Comparison of ENCODE assay signal across 8 cellular contexts in genomic region chr10:69644658-69645295, GRCh38. TPM values are rescaled to one million over a fixed set of nuclear protein-coding genes. Genes with fewer than 3 reads are reported as not detected.
DNase-seq lines count a peak whose midpoint lies in the region; ATAC-seq lines count a peak whose summit lies in the region.

No MANE protein-coding gene starts in this region.

- H2BK12ac ChIP-seq in neuronal stem cell (ENCODE audit: low read length), result peak overlapping the region; percentile 43

- H3K18ac ChIP-seq in neuronal stem cell (ENCODE audit: low read length), result no peak overlapping the region

- DNase-seq in activated naive CD4-positive, alpha-beta T cell treated with Interleukin-2 at 50 U/mL for 16 hours, result peak; percentile 40
- DNase-seq in activated naive CD4-positive, alpha-beta T cell (lab: John Stamatoyannopoulos, UW), result no peak
- DNase-seq in NCI-H128 (lab: John Stamatoyannopoulos, UW; ENCODE audit: unreplicated experiment) (peak; percentile 21), fibroblast of peridontal ligament (ENCODE audit: extremely low read depth) (peak; percentile 59), neuronal stem cell (ENCODE audit: low spot score) (peak; percentile 63), aorta (peak; percentile 72 to 89)
- peak; percentile 62 for DNase-seq in activated CD4-positive, alpha-beta memory T cell treated with anti-CD3 and anti-CD28 coated beads for 36 hours

- H2BK15ac ChIP-seq in neuronal stem cell (ENCODE audit: low read length), result peak overlapping the region; percentile 12

- no peak overlapping the region for H3K27ac ChIP-seq in neuronal stem cell (replicated peaks; ENCODE audit: low read length)
- H3K27ac ChIP-seq in aorta (ENCODE audit: low read depth in 1 of 2, low read length in 2 of 2), result no peak overlapping the region

- H3K9me3 Mint-ChIP-seq in activated CD4-positive, alpha-beta memory T cell treated with anti-CD3 and anti-CD28 coated beads for 36 hours, result no peaks in the 10 kb centered on the region

- no peaks in the 10 kb centered on the region for H3K27me3 Mint-ChIP-seq in activated CD4-positive, alpha-beta memory T cell treated with anti-CD3 and anti-CD28 coated beads for 36 hours

- peaks cover 9 to 35% of the 10 kb centered on the region in 2 donors for H3K4me1 ChIP-seq in neuronal stem cell (ENCODE audit: control insufficient read depth in 2 of 2, insufficient read depth in 1 of 2, low read depth in 1 of 2, low read length in 2 of 2)
- H3K4me1 ChIP-seq in aorta (ENCODE audit: control insufficient read depth in 1 of 2, insufficient read depth in 2 of 2, low read length in 2 of 2), result no peaks in the 10 kb centered on the region

- no peak overlapping the region for H4K8ac ChIP-seq in neuronal stem cell (ENCODE audit: low read depth, low read length)

- no peak overlapping the region for H3K14ac ChIP-seq in neuronal stem cell (ENCODE audit: low read length)

- H3K4me2 ChIP-seq in neuronal stem cell (ENCODE audit: insufficient read depth, low read length, poor library complexity, severe bottlenecking), result no peak overlapping the region

- H3K4me3 Mint-ChIP-seq in activated CD4-positive, alpha-beta memory T cell treated with anti-CD3 and anti-CD28 coated beads for 36 hours, result no peak overlapping the region

- peak overlapping the region; percentile 35 for H2AK5ac ChIP-seq in neuronal stem cell (ENCODE audit: low read depth, low read length)

- no peak overlapping the region for H2BK120ac ChIP-seq in neuronal stem cell (ENCODE audit: low read depth, low read length)

- H2BK5ac ChIP-seq in neuronal stem cell (ENCODE audit: low read length), result no peak overlapping the region

- H2AFZ ChIP-seq in neuronal stem cell (ENCODE audit: low read length), result no peak overlapping the region

- H3K79me1 ChIP-seq in neuronal stem cell (ENCODE audit: low read depth, low read length), result no peaks in the 10 kb centered on the region

- H3K23ac ChIP-seq in neuronal stem cell (ENCODE audit: low read depth, low read length, poor library complexity), result peak overlapping the region; percentile 38

- H3K9me3 ChIP-seq in neuronal stem cell (replicated peaks in 1 of 2; ENCODE audit: control insufficient read depth in 2 of 2, insufficient read depth in 1 of 2, low read depth in 1 of 2, low read length in 2 of 2), result no peaks in the 10 kb centered on the region
- H3K9me3 ChIP-seq in aorta (ENCODE audit: control insufficient read depth, low read length), result no peaks in the 10 kb centered on the region

- no peak overlapping the region for H3K27ac Mint-ChIP-seq in activated CD4-positive, alpha-beta memory T cell treated with anti-CD3 and anti-CD28 coated beads for 36 hours

- no peaks in the 10 kb centered on the region for H3K36me3 ChIP-seq in neuronal stem cell (replicated peaks in 1 of 2; ENCODE audit: control insufficient read depth in 2 of 2, insufficient read depth in 2 of 2, low read length in 2 of 2)
- H3K36me3 ChIP-seq in aorta (ENCODE audit: control insufficient read depth in 1 of 2, insufficient read depth in 2 of 2, low read length in 1 of 2), result no peaks in the 10 kb centered on the region

- CTCF ChIA-PET in activated CD4-positive, alpha-beta memory T cell treated with anti-CD3 and anti-CD28 coated beads for 36 hours (lab: Charles Lee), result interaction anchor here (0.7 to 11.8 kb wide), 15 partner anchors 9 to 270 kb away, joined by 3 to 247 read pairs (median 4); no protein-coding TSS in a partner anchor

- WGBS in neuronal stem cell (ENCODE audit: extremely low coverage in 2 of 2, insufficient read length in 2 of 2, insufficient replicate concordance in 1 of 2), 2 donors, result no CpG with 5 or more reads among the region's 13 CpGs
- WGBS in aorta, 2 donors, result 45 to 49% methylated on average over 13 of the region's 13 CpGs

- H4K91ac ChIP-seq in neuronal stem cell (ENCODE audit: low read depth, low read length, poor library complexity), result no peak overlapping the region

- ATAC-seq in aorta (ENCODE audit: low FRiP score) (peak; percentile 56), GM21367 (IDR thresholded peaks at IDR 0.05; ENCODE audit: unreplicated experiment) (no peak)

- no peaks in the 10 kb centered on the region for H3K4me1 Mint-ChIP-seq in activated CD4-positive, alpha-beta memory T cell treated with anti-CD3 and anti-CD28 coated beads for 36 hours (ENCODE audit: low read depth)

- no peaks in the 10 kb centered on the region for H3K27me3 ChIP-seq in neuronal stem cell (ENCODE audit: control insufficient read depth in 3 of 3, insufficient read depth in 3 of 3, low read depth in 1 of 3, low read length in 3 of 3)
- H3K27me3 ChIP-seq in aorta (ENCODE audit: control insufficient read depth in 1 of 2, insufficient read depth in 2 of 2, low read length in 1 of 2), result no peaks in the 10 kb centered on the region

- no peak overlapping the region for H3K9ac ChIP-seq in neuronal stem cell (ENCODE audit: low read depth, low read length, poor library complexity)

- H3K4me3 ChIP-seq in neuronal stem cell (ENCODE audit: low read length in 2 of 2) (no peak overlapping the region), aorta (ENCODE audit: low read length in 2 of 2) (no peak overlapping the region)

- no peaks in the 10 kb centered on the region for H3K36me3 Mint-ChIP-seq in activated CD4-positive, alpha-beta memory T cell treated with anti-CD3 and anti-CD28 coated beads for 36 hours

- H3K4ac ChIP-seq in neuronal stem cell (ENCODE audit: low read length), result no peak overlapping the region

- POLR2A ChIA-PET in activated CD4-positive, alpha-beta memory T cell treated with anti-CD3 and anti-CD28 coated beads for 36 hours (lab: Charles Lee), result interaction anchor here (0.7 kb wide), 1 partner anchor 35 kb away, joined by 3 read pairs; no protein-coding TSS in a partner anchor

- intact Hi-C loops in activated CD4-positive, alpha-beta memory T cell treated with anti-CD3 and anti-CD28 coated beads for 36 hours (cut with micrococcal nuclease), result loop anchor here (1.0 to 10.0 kb wide), 3 partner anchors 73 to 270 kb away; partner anchors contain the start of gene COL13A1
- intact Hi-C loops in aorta (cut with DNase I), result loop anchor here (1.0 to 5.0 kb wide), 7 partner anchors 38 to 318 kb away; partner anchors contain the start of gene COL13A1 (in 2 of the 2)

RNA-seq across cellular contexts. Expression of gene FAM241B, which starts 14.7 kb away (rescaled TPM):
- total RNA-seq in activated CD4-positive, alpha-beta memory T cell treated with anti-CD3 and anti-CD28 coated beads for 36 hours, result 10 to 100 TPM; 10.9 to 11.8 TPM
- 21.0 TPM for polyA plus RNA-seq in neuronal stem cell (2013, experiment 1 of 2)
- polyA plus RNA-seq in neuronal stem cell (2013, experiment 2 of 2), result 22.3 TPM
- total RNA-seq in aorta, result 10 to 100 TPM in 1 of 2 donors, 1 to 10 TPM in 1; 6.6 to 10.6 TPM
- polyA plus RNA-seq in aorta, result 1 to 10 TPM; 4.7 to 9.9 TPM

Comparison
In these comparisons a context has a peak if more than half of its experiments do, and no peak if none do; other contexts are left out.
1. DNase-seq: peak in activated naive CD4-positive, alpha-beta T cell treated with Interleukin-2 at 50 U/mL for 16 hours (single experiment), NCI-H128 (single experiment), activated CD4-positive, alpha-beta memory T cell treated with anti-CD3 and anti-CD28 coated beads for 36 hours (single experiment), fibroblast of peridontal ligament (single experiment), neuronal stem cell (single experiment) and aorta (2 of 2); none in activated naive CD4-positive, alpha-beta T cell (0 of 4).